8 cellular contexts compared by ENCODE assay signal in genomic region chr3:132416807-132417694, GRCh38.
DNase-seq lines count a peak whose midpoint lies in the region; ATAC-seq and TF ChIP-seq lines count a peak whose summit lies in the region.

Gene DNAJC13, plus strand, starts transcription at chr3:132417502. Its CDS starts 17,049 bp downstream, at chr3:132434551.

- H3K4me3 Mint-ChIP-seq in activated naive CD4-positive, alpha-beta T cell treated with anti-CD3 and anti-CD28 coated beads, Interleukin-2, amount 10 ng/mL, durations not matched to agents 7 days and 5 days = peak within 1 kb of the TSS; percentile 95

- no peaks in the 10 kb centered on the region for H3K9me3 Mint-ChIP-seq in activated naive CD4-positive, alpha-beta T cell treated with anti-CD3 and anti-CD28 coated beads, Interleukin-2, amount 10 ng/mL, durations not matched to agents 7 days and 5 days

- H3K4me3 ChIP-seq in GM06990 (replicated peaks; ENCODE audit: low read depth, low read length) = peak within 1 kb of the TSS; percentile 68
- H3K4me3 ChIP-seq in NB4 (ENCODE audit: low read depth, low read length) = peak within 1 kb of the TSS; percentile 94
- H3K4me3 ChIP-seq in SK-N-MC = peak within 1 kb of the TSS; percentile 85

- CTCF ChIA-PET in activated naive CD4-positive, alpha-beta T cell treated with anti-CD3 and anti-CD28 coated beads, Interleukin-2, amount 10 ng/mL, durations not matched to agents 7 days and 5 days (lab: Charles Lee) = no interaction called here

- H3K27me3 Mint-ChIP-seq in activated naive CD4-positive, alpha-beta T cell treated with anti-CD3 and anti-CD28 coated beads, Interleukin-2, amount 10 ng/mL, durations not matched to agents 7 days and 5 days = no peaks in the 10 kb centered on the region

- H3K27ac Mint-ChIP-seq in activated naive CD4-positive, alpha-beta T cell treated with anti-CD3 and anti-CD28 coated beads, Interleukin-2, amount 10 ng/mL, durations not matched to agents 7 days and 5 days = peak within 1 kb of the TSS; percentile 96

- peak within 1 kb of the TSS; percentile 76 for H3K9ac ChIP-seq in SK-N-MC (ENCODE audit: insufficient read length)

- ATAC-seq in HG02571 (IDR thresholded peaks at IDR 0.05; ENCODE audit: unreplicated experiment) = peak; percentile 91

- H3K27me3 ChIP-seq in GM06990 (replicated peaks; ENCODE audit: control insufficient read depth, insufficient read depth, low read length) = no peaks in the 10 kb centered on the region

- peak within 1 kb of the TSS; percentile 70 for H3K27ac ChIP-seq in SK-N-MC
- H3K27ac ChIP-seq in substantia nigra (ENCODE audit: low read depth, low read length, poor library complexity, severe bottlenecking) = peak within 1 kb of the TSS; percentile 88

- peak; percentile 93 for DNase-seq in GM06990 (ENCODE audit: extremely low read depth, insufficient read length)
- DNase-seq in NB4 (ENCODE audit: low read depth) = peak; percentile 96
- DNase-seq in SK-N-MC (ENCODE audit: low read depth, low spot score) = peak; percentile 86
- peak; percentile 96 for DNase-seq in activated naive CD4-positive, alpha-beta T cell treated with anti-CD3 and anti-CD28 coated beads, Interleukin-2, amount 10 ng/mL, durations not matched to agents 7 days and 5 days
- DNase-seq in globus pallidus (ENCODE audit: low spot score) = peak; percentile 92
- peak; percentile 73 for DNase-seq in non-pigmented ciliary epithelial cell (ENCODE audit: low read depth)
- peak; percentile 53 to 98 (median 88) for DNase-seq in substantia nigra (lab: John Stamatoyannopoulos, UW)

- peaks cover 27% of the 10 kb centered on the region for H3K4me1 Mint-ChIP-seq in activated naive CD4-positive, alpha-beta T cell treated with anti-CD3 and anti-CD28 coated beads, Interleukin-2, amount 10 ng/mL, durations not matched to agents 7 days and 5 days

- no peaks in the 10 kb centered on the region for H3K9me3 ChIP-seq in SK-N-MC (ENCODE audit: low read depth, low read length)

- H3K36me3 ChIP-seq in GM06990 (ENCODE audit: control insufficient read depth, insufficient read depth, low read length) (no peaks in the 10 kb centered on the region), SK-N-MC (ENCODE audit: insufficient read depth, low read length) (peaks cover 15% of the 10 kb centered on the region)

- H3K36me3 Mint-ChIP-seq in activated naive CD4-positive, alpha-beta T cell treated with anti-CD3 and anti-CD28 coated beads, Interleukin-2, amount 10 ng/mL, durations not matched to agents 7 days and 5 days = peaks cover 14% of the 10 kb centered on the region

- peak; percentile 48 for TF ChIP-seq POLR2A in NB4 (IDR thresholded peaks at IDR 0.05; ENCODE audit: extremely low read depth, insufficient read length)

- no peak for TF ChIP-seq CTCF in GM06990 (IDR thresholded peaks at IDR 0.05; ENCODE audit: insufficient read depth, low read length, poor library complexity, severe bottlenecking)
- TF ChIP-seq CTCF in NB4 (IDR thresholded peaks at IDR 0.05; ENCODE audit: low read depth, low read length) = no peak

Comparison
In these comparisons a context has a peak if more than half of its experiments do, and no peak if none do; other contexts are left out.
1. Peak in every context shown above with its lines: DNase-seq, ATAC-seq, H3K4me3 ChIP-seq and H3K27ac ChIP-seq.